Comparison of ENCODE assay signal across 30 cellular contexts in the genomic region with DNA sequence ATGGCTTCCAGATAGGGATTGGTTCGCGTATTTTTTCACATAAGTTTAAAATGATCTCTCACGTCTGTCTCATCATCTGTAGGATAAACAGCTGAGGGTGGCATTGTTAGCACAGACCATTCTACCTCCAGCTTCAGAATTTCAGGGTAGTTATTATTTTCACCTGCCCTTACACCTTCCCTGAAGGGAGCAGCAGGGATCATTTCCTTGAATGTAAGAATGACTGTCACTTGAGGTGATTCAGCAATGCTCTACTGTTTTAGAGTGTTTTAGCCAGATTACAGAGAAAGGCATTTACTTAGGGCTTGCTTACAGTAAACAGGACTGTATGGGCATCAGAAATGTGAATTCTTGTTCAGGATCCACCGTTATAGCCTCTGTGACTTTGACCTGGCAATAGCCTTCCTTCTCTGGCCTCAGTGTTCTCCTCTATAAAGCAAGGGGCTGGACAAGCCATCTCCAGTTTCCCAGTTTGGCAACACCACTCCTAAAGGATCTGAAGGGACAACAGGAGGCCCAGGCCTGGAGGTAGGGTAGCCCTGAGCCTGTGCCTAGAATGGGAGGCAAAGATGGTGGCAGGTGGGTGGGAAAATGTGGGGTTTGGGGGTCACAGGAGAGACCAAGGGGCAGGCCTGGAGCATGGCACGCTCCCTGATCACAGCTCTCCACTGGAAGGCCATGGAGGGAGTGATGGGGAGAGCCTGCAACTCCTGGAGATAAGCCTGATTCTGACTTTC. TPM values are rescaled to one million over a fixed set of nuclear protein-coding genes. Genes with fewer than 3 reads are reported as not detected.
"Had no signal": no experiment of that assay in that cellular context is flagged by ENCODE, and none has a peak within 500 bp of the region (broad histone marks: within the 10 kb centered on the region; RNA-seq: fewer than 3 reads in every experiment).

No MANE protein-coding gene starts in this region.

- H3K9me3 Mint-ChIP-seq: activated B cell treated with CpG ODN at 0.5 μM for 24 hours; activated CD4-positive, alpha-beta T cell treated with anti-CD3 and anti-CD28 coated beads, Interleukin-2, amount 10 ng/mL, durations not matched to agents 24 days and 14 days; activated naive CD4-positive, alpha-beta T cell treated with anti-CD3 and anti-CD28 coated beads, Interleukin-2, amount 50 U/mL, for 24 hours; activated T-cell treated with anti-CD3 and anti-CD28 coated beads, Interleukin-2, amount 50 U/mL, for 24 hours; activated T-helper 1 cell treated with anti-CD3 and anti-CD28 coated beads, Interleukin-12 subunit alpha, Interleukin-12 subunit beta, Interleukin-2, Interleukin-4 antibody, amounts not matched to agents 30 ng/mL and 10 ng/mL and 1 ng/mL, durations not matched to agents 14 hours and 24 hours and 36 hours had no signal

- ATAC-seq: activated CD8-positive, alpha-beta memory T cell treated with anti-CD3 and anti-CD28 coated beads, Interleukin-2, amount 10 ng/mL, durations not matched to agents 7 days and 5 days; K562; T-helper 17 cell had no signal

- H3K9me3 ChIP-seq: breast epithelium had no signal

- DNase-seq: activated B cell treated with CpG ODN at 0.5 μM for 24 hours; activated CD4-positive, alpha-beta T cell treated with anti-CD3 and anti-CD28 coated beads for 1 hour; activated CD4-positive, alpha-beta T cell treated with anti-CD3 and anti-CD28 coated beads, Interleukin-2, amount 10 ng/mL, durations not matched to agents 24 days and 14 days; activated CD4-positive, alpha-beta T cell treated with anti-CD3 and anti-CD28 coated beads, Interleukin-2, amount 50 U/mL, for 48 hours; activated CD8-positive, alpha-beta memory T cell treated with anti-CD3 and anti-CD28 coated beads, Interleukin-2, amount 10 ng/mL, durations not matched to agents 7 days and 5 days; activated effector memory CD4-positive, alpha-beta T cell treated with Interleukin-2 at 50 U/mL for 16 hours; activated naive CD4-positive, alpha-beta T cell; activated T-cell treated with anti-CD3 and anti-CD28 coated beads, Interleukin-2, amount 50 U/mL, for 24 hours; aorta; central memory CD4-positive, alpha-beta T cell; Kasumi-1; MV-4-11; NCI-H1092 treated with DMSO at 0.1 percent for 48 hours; NCI-H1436; NCI-H1694 treated with DMSO at 0.1 percent for 48 hours; NCI-H2029 treated with DMSO at 0.1 percent for 48 hours; NCI-H345; NCI-H510A treated with DMSO at 0.1 percent for 48 hours; NCI-H69; NK-92 treated with Interleukin-12 subunit alpha and Interleukin-12 subunit beta, amount 100 ng/mL, for 24 hours; OCI-M1; SHP77; T-helper 17 cell; T-helper 9 cell had no signal

- H3K4me3 Mint-ChIP-seq: activated B cell treated with CpG ODN at 0.5 μM for 24 hours; activated CD4-positive, alpha-beta T cell treated with anti-CD3 and anti-CD28 coated beads, Interleukin-2, amount 10 ng/mL, durations not matched to agents 24 days and 14 days; activated CD8-positive, alpha-beta memory T cell treated with anti-CD3 and anti-CD28 coated beads, Interleukin-2, amount 10 ng/mL, durations not matched to agents 7 days and 5 days; activated naive CD4-positive, alpha-beta T cell treated with anti-CD3 and anti-CD28 coated beads, Interleukin-2, amount 50 U/mL, for 24 hours; activated T-cell treated with anti-CD3 and anti-CD28 coated beads, Interleukin-2, amount 50 U/mL, for 24 hours; activated T-helper 1 cell treated with anti-CD3 and anti-CD28 coated beads, Interleukin-12 subunit alpha, Interleukin-12 subunit beta, Interleukin-2, Interleukin-4 antibody, amounts not matched to agents 30 ng/mL and 10 ng/mL and 1 ng/mL, durations not matched to agents 14 hours and 24 hours and 36 hours; T-helper 17 cell had no signal

- H3K4me3 ChIP-seq: K562 had no signal

- H3K4me1 ChIP-seq: breast epithelium had no signal

- H3K27ac ChIP-seq: breast epithelium had no signal

- H3K27ac Mint-ChIP-seq: activated B cell treated with CpG ODN at 0.5 μM for 24 hours; activated CD4-positive, alpha-beta T cell treated with anti-CD3 and anti-CD28 coated beads, Interleukin-2, amount 10 ng/mL, durations not matched to agents 24 days and 14 days; activated CD8-positive, alpha-beta memory T cell treated with anti-CD3 and anti-CD28 coated beads, Interleukin-2, amount 10 ng/mL, durations not matched to agents 7 days and 5 days; activated naive CD4-positive, alpha-beta T cell treated with anti-CD3 and anti-CD28 coated beads, Interleukin-2, amount 50 U/mL, for 24 hours; activated T-cell treated with anti-CD3 and anti-CD28 coated beads, Interleukin-2, amount 50 U/mL, for 24 hours; activated T-helper 1 cell treated with anti-CD3 and anti-CD28 coated beads, Interleukin-12 subunit alpha, Interleukin-12 subunit beta, Interleukin-2, Interleukin-4 antibody, amounts not matched to agents 30 ng/mL and 10 ng/mL and 1 ng/mL, durations not matched to agents 14 hours and 24 hours and 36 hours; T-helper 17 cell had no signal

- H3K4me1 Mint-ChIP-seq: activated B cell treated with CpG ODN at 0.5 μM for 24 hours; activated CD4-positive, alpha-beta T cell treated with anti-CD3 and anti-CD28 coated beads, Interleukin-2, amount 10 ng/mL, durations not matched to agents 24 days and 14 days; activated CD8-positive, alpha-beta memory T cell treated with anti-CD3 and anti-CD28 coated beads, Interleukin-2, amount 10 ng/mL, durations not matched to agents 7 days and 5 days; activated naive CD4-positive, alpha-beta T cell treated with anti-CD3 and anti-CD28 coated beads, Interleukin-2, amount 50 U/mL, for 24 hours had no signal

- H3K36me3 Mint-ChIP-seq: activated CD8-positive, alpha-beta memory T cell treated with anti-CD3 and anti-CD28 coated beads, Interleukin-2, amount 10 ng/mL, durations not matched to agents 7 days and 5 days; activated naive CD4-positive, alpha-beta T cell treated with anti-CD3 and anti-CD28 coated beads, Interleukin-2, amount 50 U/mL, for 24 hours had no signal

- FAIRE-seq: K562, RCC 7860 had no signal

- H3K36me3 ChIP-seq: breast epithelium had no signal

RNA-seq across cellular contexts. Expression of a gene that starts 1.2 kb away (rescaled TPM):
- total RNA-seq: activated B cell treated with CpG ODN at 0.5 μM for 24 hours; activated CD4-positive, alpha-beta T cell treated with anti-CD3 and anti-CD28 coated beads, Interleukin-2, amount 10 ng/mL, durations not matched to agents 24 days and 14 days; activated CD8-positive, alpha-beta memory T cell treated with anti-CD3 and anti-CD28 coated beads, Interleukin-2, amount 10 ng/mL, durations not matched to agents 7 days and 5 days; activated T-helper 1 cell treated with anti-CD3 and anti-CD28 coated beads, Interleukin-12 subunit alpha, Interleukin-12 subunit beta, Interleukin-2, Interleukin-4 antibody, amounts not matched to agents 30 ng/mL and 10 ng/mL and 1 ng/mL, durations not matched to agents 14 hours and 24 hours and 36 hours; aorta; K562; SK-MEL-5; T-helper 17 cell had no signal
- polyA plus RNA-seq: aorta, K562 had no signal

RNA-seq across cellular contexts. Expression of a gene that starts 14.2 kb away (rescaled TPM):
- total RNA-seq: activated B cell treated with CpG ODN at 0.5 μM for 24 hours; activated CD4-positive, alpha-beta T cell treated with anti-CD3 and anti-CD28 coated beads, Interleukin-2, amount 10 ng/mL, durations not matched to agents 24 days and 14 days; activated CD8-positive, alpha-beta memory T cell treated with anti-CD3 and anti-CD28 coated beads, Interleukin-2, amount 10 ng/mL, durations not matched to agents 7 days and 5 days; activated T-helper 1 cell treated with anti-CD3 and anti-CD28 coated beads, Interleukin-12 subunit alpha, Interleukin-12 subunit beta, Interleukin-2, Interleukin-4 antibody, amounts not matched to agents 30 ng/mL and 10 ng/mL and 1 ng/mL, durations not matched to agents 14 hours and 24 hours and 36 hours; aorta; breast epithelium; K562; SK-MEL-5; T-helper 17 cell had no signal
- polyA plus RNA-seq: aorta, K562 had no signal

RNA-seq across cellular contexts. Expression of a gene that starts 34.0 kb away (rescaled TPM):
- total RNA-seq: activated B cell treated with CpG ODN at 0.5 μM for 24 hours had no signal
